Comparison of ENCODE assay signal across 22 cellular contexts in the genomic region with DNA sequence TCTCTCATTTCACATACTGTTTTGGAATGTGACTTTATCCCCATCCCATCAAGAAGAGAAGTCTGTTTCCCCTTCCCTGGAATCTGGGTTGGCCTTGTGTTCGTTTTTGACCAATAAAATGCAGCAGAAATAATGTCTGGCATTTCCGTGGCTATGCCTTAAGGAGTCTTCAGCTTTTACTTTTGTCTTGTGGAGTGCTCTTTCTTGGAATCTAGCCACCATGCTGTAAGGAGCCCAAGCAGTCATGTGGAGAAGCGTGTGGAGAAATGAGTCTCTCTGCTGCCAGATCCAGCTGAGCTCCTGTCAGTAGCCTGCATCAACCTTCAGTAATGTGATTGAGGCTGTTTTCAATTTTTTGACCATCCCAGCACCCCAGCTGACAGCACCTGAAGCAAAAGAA.
DNase-seq lines count a peak whose midpoint lies in the region; ATAC-seq, FAIRE-seq and TF ChIP-seq lines count a peak whose summit lies in the region.
"Had no signal": no experiment of that assay in that cellular context is flagged by ENCODE, and none has a peak within 500 bp of the region (broad histone marks: within the 10 kb centered on the region; RNA-seq: fewer than 3 reads in every experiment).

No MANE protein-coding gene starts in this region.

- H3K27ac Mint-ChIP-seq in MCF 10A (ENCODE audit: low read depth, unreplicated experiment): no peak overlapping the region
- H3K27ac Mint-ChIP-seq in chondrocyte (ENCODE audit: unreplicated experiment): peak overlapping the region; percentile 93
- H3K27ac Mint-ChIP-seq: H9 had no signal

- TF ChIP-seq POLR2A in breast epithelium (IDR thresholded peaks at IDR 0.05): no peak

- POLR2A ChIA-PET in MCF 10A (lab: Yijun Ruan, JAX): interaction anchor here (0.6 kb wide), 1 partner anchor 15 kb away, joined by 3 read pairs; no protein-coding TSS in a partner anchor

- H3K4me3 Mint-ChIP-seq in MCF 10A (ENCODE audit: unreplicated experiment): no peak overlapping the region
- peak overlapping the region; percentile 58 for H3K4me3 Mint-ChIP-seq in chondrocyte (ENCODE audit: unreplicated experiment)
- H3K4me3 Mint-ChIP-seq: H9 had no signal

- intact Hi-C loops in MCF 10A (cut with micrococcal nuclease): no loop called here
- intact Hi-C loops in breast epithelium (cut with DNase I; ENCODE audit: low total_unique reads): no loop called here
- intact Hi-C loops in ascending aorta (cut with DNase I): no loop called here

- TF ChIP-seq CTCF in MCF 10A (IDR thresholded peaks at IDR 0.05; ENCODE audit: unreplicated experiment): no peak
- no peak for TF ChIP-seq CTCF in breast epithelium (IDR thresholded peaks at IDR 0.05)
- TF ChIP-seq CTCF in chondrocyte (IDR thresholded peaks at IDR 0.05): no peak
- no peak for TF ChIP-seq CTCF in ascending aorta (IDR thresholded peaks at IDR 0.05)

- CTCF ChIA-PET in MCF 10A (lab: Yijun Ruan, JAX): interaction anchor here (0.6 kb wide), 1 partner anchor 10 kb away, joined by 3 read pairs; no protein-coding TSS in a partner anchor

- H3K36me3 Mint-ChIP-seq in MCF 10A (ENCODE audit: insufficient read depth, unreplicated experiment) (no peaks in the 10 kb centered on the region), chondrocyte (ENCODE audit: low read depth) (no peaks in the 10 kb centered on the region)

- H3K27ac ChIP-seq in breast epithelium: peak overlapping the region in 1 of 2 donors; percentile 19
- H3K27ac ChIP-seq in ascending aorta: no peak overlapping the region
- H3K27ac ChIP-seq: C4-2B had no signal

- peaks cover 0 to 48% of the 10 kb centered on the region in 2 donors for H3K27me3 ChIP-seq in breast epithelium
- H3K27me3 ChIP-seq in ascending aorta: no peaks in the 10 kb centered on the region

- H3K27me3 Mint-ChIP-seq in MCF 10A (ENCODE audit: insufficient read depth, unreplicated experiment) (peaks cover 13% of the 10 kb centered on the region), chondrocyte (ENCODE audit: low read depth) (no peaks in the 10 kb centered on the region)

- H3K36me3 ChIP-seq in breast epithelium (no peaks in the 10 kb centered on the region), ascending aorta (no peaks in the 10 kb centered on the region)

- no peaks in the 10 kb centered on the region for H3K4me1 Mint-ChIP-seq in MCF 10A (ENCODE audit: insufficient read depth, unreplicated experiment)
- H3K4me1 Mint-ChIP-seq in chondrocyte (ENCODE audit: low read depth): peaks cover 36% of the 10 kb centered on the region
- H3K4me1 Mint-ChIP-seq: H9 had no signal

- no peaks in the 10 kb centered on the region for H3K4me1 ChIP-seq in breast epithelium
- no peaks in the 10 kb centered on the region for H3K4me1 ChIP-seq in ascending aorta

- ATAC-seq in GM21717 (IDR thresholded peaks at IDR 0.05; ENCODE audit: unreplicated experiment): no peak

- no peak overlapping the region for H3K4me3 ChIP-seq in breast epithelium
- H3K4me3 ChIP-seq in ascending aorta: no peak overlapping the region

- BruUV-seq in MCF 10A (replicated peaks; lab: Mats Ljungman, UMichigan): no TSS peak

- FAIRE-seq in urothelium cell line (lab: Jason Lieb, UNC): no peak
- FAIRE-seq: GM18507, RCC 7860 had no signal

- H3K9me3 Mint-ChIP-seq in MCF 10A (ENCODE audit: unreplicated experiment): no peaks in the 10 kb centered on the region
- no peaks in the 10 kb centered on the region for H3K9me3 Mint-ChIP-seq in chondrocyte (ENCODE audit: low read depth)

- peak; percentile 5 for DNase-seq in MCF 10A (ENCODE audit: unreplicated experiment)
- no peak for DNase-seq in breast epithelium (ENCODE audit: low spot score in 2 of 2)
- no peak for DNase-seq in chondrocyte (ENCODE audit: low spot score)
- peak; percentile 1 for DNase-seq in iris pigment epithelial cell (ENCODE audit: low read depth)
- no peak for DNase-seq in ascending aorta (ENCODE audit: low spot score in 2 of 2)
- no peak for DNase-seq in urothelium cell line (ENCODE audit: low spot score)
- DNase-seq in NCI-H1417 treated with DMSO at 0.1 percent for 48 hours (lab: John Stamatoyannopoulos, UW): no peak
- DNase-seq: 8988T, COR-L47, DMS153, H9, IMR-90, Kasumi-1, NCI-H1417, NCI-H2029, NCI-H2171 treated with DMSO at 0.1 percent for 48 hours, NCI-H774, SHP77 had no signal

- H3K9me3 ChIP-seq in breast epithelium (no peaks in the 10 kb centered on the region), ascending aorta (no peaks in the 10 kb centered on the region)

Comparison
In these comparisons a context has a peak if more than half of its experiments do, and no peak if none do; other contexts are left out.
1. DNase-seq: peak in MCF 10A (single experiment) and iris pigment epithelial cell (single experiment); none in breast epithelium (0 of 2), chondrocyte (single experiment), ascending aorta (0 of 2), urothelium cell line (single experiment) and NCI-H1417 treated with DMSO at 0.1 percent for 48 hours (single experiment).